Comparison of ENCODE assay signal across 7 cellular contexts in the genomic region with DNA sequence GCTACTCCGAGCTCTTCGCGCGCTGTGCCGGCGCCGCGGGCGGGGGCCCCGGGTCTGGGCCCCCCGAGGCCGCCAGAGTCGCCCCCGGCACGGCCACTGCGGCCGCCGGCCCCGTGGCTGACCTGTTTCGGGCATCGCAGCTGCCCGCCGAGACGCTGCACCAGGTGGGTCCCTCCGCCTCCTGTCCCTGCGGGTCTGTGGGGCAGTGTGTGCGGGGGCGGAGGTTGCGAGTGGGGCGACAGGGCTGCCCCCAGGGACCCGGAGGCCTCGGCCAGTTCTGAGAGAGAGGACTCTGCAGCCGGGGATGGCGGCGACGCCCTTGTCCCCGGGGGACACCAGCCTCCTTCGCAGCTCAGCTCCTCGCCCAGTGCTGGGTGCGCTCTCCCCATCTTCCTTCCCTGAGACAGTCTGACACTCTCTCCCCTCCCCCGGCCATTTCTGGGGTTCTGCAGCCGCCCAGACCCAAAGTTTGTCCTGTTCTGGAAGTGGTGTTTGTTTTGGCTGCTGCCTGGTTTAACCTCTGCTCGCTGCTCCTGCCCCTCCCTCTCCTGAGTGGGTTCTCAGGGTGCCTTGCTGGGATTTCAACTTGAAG. TPM values are rescaled to one million over a fixed set of nuclear protein-coding genes. Genes with fewer than 3 reads are reported as not detected.
DNase-seq lines count a peak whose midpoint lies in the region; ATAC-seq lines count a peak whose summit lies in the region.

No MANE protein-coding gene starts in this region.

- H3K36me3 ChIP-seq in duodenal mucosa (ENCODE audit: control insufficient read depth in 1 of 2, insufficient read depth in 2 of 2, low read length in 2 of 2), result no peaks in the 10 kb centered on the region
- no peaks in the 10 kb centered on the region for H3K36me3 ChIP-seq in muscle layer of duodenum (ENCODE audit: control insufficient read depth in 1 of 2, insufficient read depth in 2 of 2, low read length in 2 of 2)

- DNase-seq in T-helper 9 cell (peak; percentile 4), A172 (ENCODE audit: low spot score) (no peak), GF-D8 (lab: John Stamatoyannopoulos, UW) (no peak)

- H3K4me3 ChIP-seq in duodenal mucosa (ENCODE audit: low read depth in 1 of 2, low read length in 2 of 2), result peak overlapping the region; percentile 66 to 73
- H3K4me3 ChIP-seq in muscle layer of duodenum (ENCODE audit: low read depth in 1 of 2, low read length in 2 of 2), result peak overlapping the region; percentile 59 to 73

- H3K9ac ChIP-seq in duodenal mucosa (ENCODE audit: low read depth in 1 of 2, low read length in 2 of 2), result peak overlapping the region in 1 of 2 donors; percentile 61

- H3K4me1 ChIP-seq in duodenal mucosa (ENCODE audit: control insufficient read depth in 1 of 2, insufficient read depth in 2 of 2, low read length in 2 of 2), result peaks cover 0 to 6% of the 10 kb centered on the region in 2 donors
- peaks cover 0 to 9% of the 10 kb centered on the region in 2 donors for H3K4me1 ChIP-seq in muscle layer of duodenum (ENCODE audit: control insufficient read depth in 1 of 2, insufficient read depth in 2 of 2, low read length in 2 of 2)

- H3K27ac ChIP-seq in duodenal mucosa (ENCODE audit: low read depth, low read length), result no peak overlapping the region
- no peak overlapping the region for H3K27ac ChIP-seq in muscle layer of duodenum (ENCODE audit: low read length)

- H3K9me3 ChIP-seq in duodenal mucosa (ENCODE audit: control insufficient read depth in 1 of 2, low read length in 2 of 2), result no peaks in the 10 kb centered on the region
- no peaks in the 10 kb centered on the region for H3K9me3 ChIP-seq in muscle layer of duodenum (ENCODE audit: control insufficient read depth in 1 of 2, low read length in 2 of 2)

- H3K27me3 ChIP-seq in duodenal mucosa (ENCODE audit: control insufficient read depth in 1 of 2, insufficient read depth in 2 of 2, low read length in 2 of 2) (no peaks in the 10 kb centered on the region), muscle layer of duodenum (ENCODE audit: low read depth, low read length) (no peaks in the 10 kb centered on the region)

- ATAC-seq in GM19025 (IDR thresholded peaks at IDR 0.05; ENCODE audit: low read depth, unreplicated experiment) (peak; percentile 14), HG02852 (IDR thresholded peaks at IDR 0.05; ENCODE audit: unreplicated experiment) (peak; percentile 18)

RNA-seq across cellular contexts. Expression of gene REPS2, which starts 0.6 kb away (rescaled TPM):
- 1.4 and 1.7 TPM in 2 replicates for total RNA-seq in A172 (2014; rRNA removed; shearing (Covaris generic))
